Comparison of ENCODE assay signal across 8 cellular contexts in genomic region chr3:185498503-185499396, GRCh38. TPM values are rescaled to one million over a fixed set of nuclear protein-coding genes. Genes with fewer than 3 reads are reported as not detected.
A peak's percentile ranks its signal among the peaks of the same experiment; 100 is the strongest.
DNase-seq lines count a peak whose midpoint lies in the region; ATAC-seq, FAIRE-seq and TF ChIP-seq lines count a peak whose summit lies in the region.

TMEM41A (minus strand) TSS chr3:185499035; CDS start chr3:185498961, 74 bp downstream.

- TF ChIP-seq CTCF in WI38 (IDR thresholded peaks at IDR 0.05; ENCODE audit: low read depth, low read length), result no peak
- no peak for TF ChIP-seq CTCF in bronchial epithelial cell (IDR thresholded peaks at IDR 0.05; ENCODE audit: insufficient read depth, low read length, severe bottlenecking)

- 0 to 1% (median 1%) methylated on average over 67 to 82 of the region's 82 CpGs for WGBS in small intestine, 3 donors

- DNase-seq in AG08395 (ENCODE audit: low spot score) (peak; percentile 98), NCI-H2196 treated with DMSO at 0.1 percent for 48 hours (lab: John Stamatoyannopoulos, UW; ENCODE audit: unreplicated experiment) (peak; percentile 97), bronchial epithelial cell (ENCODE audit: low read depth) (peak; percentile 66), iPS-NIHi11 (ENCODE audit: low spot score) (peak; percentile 100), small intestine (peak; percentile 94)

- H3K27ac ChIP-seq in small intestine (ENCODE audit: low read depth in 1 of 2, low read length in 1 of 2), result peak within 1 kb of the TSS; percentile 98

- no peak for FAIRE-seq in bronchial epithelial cell (lab: Jason Lieb, UNC)
- no peak for FAIRE-seq in small intestine (lab: Jason Lieb, UNC)

- H3K4me1 ChIP-seq in small intestine (ENCODE audit: control insufficient read depth in 2 of 2, insufficient read depth in 1 of 2, low read depth in 1 of 2, low read length in 1 of 2), result peaks cover 1 to 2% of the 10 kb centered on the region in 2 donors

- H3K27me3 ChIP-seq in bronchial epithelial cell (ENCODE audit: control insufficient read depth, insufficient read depth, low read length) (no peaks in the 10 kb centered on the region), small intestine (ENCODE audit: control insufficient read depth in 2 of 2, insufficient read depth in 2 of 2, low read length in 2 of 2) (no peaks in the 10 kb centered on the region)

- H3K9me3 ChIP-seq in small intestine (ENCODE audit: control insufficient read depth, low read depth), result no peaks in the 10 kb centered on the region

- peak; percentile 96 for ATAC-seq in GM18907 (IDR thresholded peaks at IDR 0.05; ENCODE audit: unreplicated experiment)
- peak; percentile 94 for ATAC-seq in HG03139 (IDR thresholded peaks at IDR 0.05; ENCODE audit: unreplicated experiment)

- peaks cover 13% of the 10 kb centered on the region for H3K36me3 ChIP-seq in bronchial epithelial cell (ENCODE audit: control insufficient read depth, insufficient read depth, low read length)
- H3K36me3 ChIP-seq in small intestine (ENCODE audit: control insufficient read depth in 2 of 2, insufficient read depth in 2 of 2, low read length in 2 of 2), result peaks cover 11 to 19% of the 10 kb centered on the region in 2 donors

- H3K4me3 ChIP-seq in WI38 (ENCODE audit: low read depth, low read length) (peak within 1 kb of the TSS; percentile 94), bronchial epithelial cell (ENCODE audit: low read depth, low read length) (peak within 1 kb of the TSS; percentile 87), small intestine (ENCODE audit: low read depth in 1 of 2, low read length in 2 of 2) (peak within 1 kb of the TSS; percentile 87 to 94)

RNA-seq across cellular contexts. Expression of gene TMEM41A, which starts in this region (rescaled TPM):
- 14.5 and 19.2 TPM in 2 replicates for total RNA-seq in bronchial epithelial cell
- 10 to 100 TPM; 20.5 to 42.7 (median 33.0) TPM for polyA plus RNA-seq in small intestine

Comparison
In these comparisons a context has a peak if more than half of its experiments do, and no peak if none do; other contexts are left out.
1. Peak in every context shown above with its lines: DNase-seq, ATAC-seq, H3K4me3 ChIP-seq and H3K27ac ChIP-seq.